ENCODE assay signal across 11 cellular contexts in the genomic region with DNA sequence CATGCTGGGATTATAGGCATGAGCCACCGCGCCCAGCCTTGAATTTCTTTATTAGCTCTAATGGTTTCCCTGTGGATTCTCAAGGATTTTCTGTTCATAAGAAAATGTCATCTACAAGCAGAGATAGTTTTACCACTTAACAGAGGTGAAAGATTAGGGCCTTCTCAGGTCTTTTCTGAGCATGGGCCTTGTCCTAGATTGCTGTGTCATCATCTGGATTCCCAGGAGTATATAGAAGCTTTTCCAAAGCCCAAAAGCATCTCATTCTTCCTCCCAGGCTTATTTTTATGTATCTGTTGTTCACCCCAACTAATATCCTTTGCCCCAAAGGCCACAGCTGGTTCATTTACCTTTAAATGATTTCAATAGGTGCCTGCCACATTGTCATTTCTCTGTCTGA. TPM values are rescaled to one million over a fixed set of nuclear protein-coding genes. Genes with fewer than 3 reads are reported as not detected.
"Had no signal": no experiment of that assay in that cellular context is flagged by ENCODE, and none has a peak within 500 bp of the region (broad histone marks: within the 10 kb centered on the region; RNA-seq: fewer than 3 reads in every experiment).

No MANE protein-coding gene starts in this region.

- H3K4me2 ChIP-seq: GM23338 had no signal

- H2AFZ ChIP-seq: GM23248, GM23338 had no signal

- H3K4me1 ChIP-seq: HAP-1 had no signal

- H3K4me3 ChIP-seq: GM23248, GM23338, HAP-1 had no signal

- DNase-seq: GM23248, GOT3, H7, H9, HCEC 1CT, HFFc6 had no signal

- H3K36me3 ChIP-seq: HAP-1 had no signal

- H3K27ac ChIP-seq: GM23248 had no signal

- H3K9me3 ChIP-seq: HAP-1 had no signal

- H3K9ac ChIP-seq: GM23248 had no signal

- ATAC-seq: GM23338, HCT116 had no signal

- FAIRE-seq: H1, H54 had no signal

RNA-seq across cellular contexts. Expression of gene ZNF248, which starts 13.7 kb away (rescaled TPM):
- total RNA-seq: H7 had no signal
- polyA plus RNA-seq: H1 had no signal
